In genomic region chr2:46814160-46814559, GRCh38 we compare ENCODE assay signal across 10 cellular contexts.
DNase-seq lines count a peak whose midpoint lies in the region; ATAC-seq, FAIRE-seq and TF ChIP-seq lines count a peak whose summit lies in the region.
"Had no signal": no experiment of that assay in that cellular context is flagged by ENCODE, and none has a peak within 500 bp of the region (broad histone marks: within the 10 kb centered on the region; RNA-seq: fewer than 3 reads in every experiment).

No MANE protein-coding gene starts in this region.

- dilution Hi-C loops in endothelial cell of umbilical vein (cut with MboI; ENCODE audit: extremely low pct_ligation_motif_present, low sequenced_read_pairs) = no loop called here

- H3K9ac ChIP-seq in endothelial cell of umbilical vein (replicated peaks; ENCODE audit: extremely low read depth, insufficient read depth, low read length) (peak overlapping the region; percentile 4), mesenchymal stem cell (ENCODE audit: low read length) (peak overlapping the region; percentile 71), Karpas-422 (ENCODE audit: low read length) (no peak overlapping the region)

- H2AFZ ChIP-seq in endothelial cell of umbilical vein (ENCODE audit: low read depth, low read length) (peak overlapping the region; percentile 75), mesenchymal stem cell (ENCODE audit: low read depth, low read length) (no peak overlapping the region), Karpas-422 (ENCODE audit: low read length) (no peak overlapping the region)

- no peaks in the 10 kb centered on the region for H3K9me2 ChIP-seq in Karpas-422 (replicated peaks; ENCODE audit: insufficient read depth, low read length)

- CTCF ChIA-PET in endothelial cell of umbilical vein (lab: Charles Lee) = interaction anchor here (1.0 to 4.0 kb wide), 11 partner anchors 10 to 72 kb away, joined by 4 to 21 read pairs (median 7); no protein-coding TSS in a partner anchor

- DNase-seq in endothelial cell of umbilical vein (ENCODE audit: low read depth, low spot score) = peak; percentile 95
- DNase-seq in mesenchymal stem cell = no peak
- DNase-seq in midbrain (lab: John Stamatoyannopoulos, UW) = no peak
- DNase-seq in activated CD4-positive, alpha-beta T cell treated with anti-CD3 and anti-CD28 coated beads, Interleukin-2, amount 50 U/mL, for 4 hours = no peak
- no peak for DNase-seq in NCI-H2029 (lab: John Stamatoyannopoulos, UW)
- no peak for DNase-seq in Karpas-422
- DNase-seq: activated gamma-delta T cell had no signal

- H4K91ac ChIP-seq in mesenchymal stem cell (ENCODE audit: low read length) = no peak overlapping the region

- no peaks in the 10 kb centered on the region for H4K20me1 ChIP-seq in endothelial cell of umbilical vein (replicated peaks; ENCODE audit: control insufficient read depth, extremely low read depth, insufficient read depth, low read length)
- no peaks in the 10 kb centered on the region for H4K20me1 ChIP-seq in Karpas-422 (ENCODE audit: insufficient read depth, low read depth, low read length)

- no peak overlapping the region for H2AK5ac ChIP-seq in mesenchymal stem cell (ENCODE audit: low read length, severe bottlenecking)

- H3K36me3 ChIP-seq in endothelial cell of umbilical vein (ENCODE audit: control insufficient read depth in 2 of 2, extremely low read depth in 1 of 2, insufficient read depth in 2 of 2, low read length in 2 of 2) = no peaks in the 10 kb centered on the region
- no peaks in the 10 kb centered on the region for H3K36me3 ChIP-seq in mesenchymal stem cell (ENCODE audit: control insufficient read depth in 1 of 2, insufficient read depth in 2 of 2, low read depth in 1 of 2, low read length in 2 of 2)
- H3K36me3 ChIP-seq in thymus (ENCODE audit: control insufficient read depth, insufficient read depth) = no peaks in the 10 kb centered on the region
- no peaks in the 10 kb centered on the region for H3K36me3 ChIP-seq in Karpas-422 (ENCODE audit: insufficient read depth, low read length)

- H3K9me1 ChIP-seq in endothelial cell of umbilical vein (replicated peaks; ENCODE audit: control insufficient read depth, extremely low read depth, insufficient read depth, low read length) = no peaks in the 10 kb centered on the region

- POLR2A ChIA-PET in endothelial cell of umbilical vein (lab: Charles Lee) = no interaction called here

- H3K23ac ChIP-seq in mesenchymal stem cell (ENCODE audit: low read length in 2 of 2) = no peak overlapping the region

- no peak for TF ChIP-seq CTCF in endothelial cell of umbilical vein (IDR thresholded peaks at IDR 0.05; ENCODE audit: extremely low read depth in 1 of 2, insufficient read depth in 1 of 2, low read depth in 1 of 2, low read length in 2 of 2)

- ATAC-seq in SK-N-SH treated with all-trans-retinoic acid at 6 μM for 48 hours = 0 out of 3 replicates have a peak, but pooled peaks have one; percentile 4

- BruUV-seq in endothelial cell of umbilical vein (replicated peaks; lab: Mats Ljungman, UMichigan) = no TSS peak

- H2BK15ac ChIP-seq in mesenchymal stem cell (ENCODE audit: low read depth, poor library complexity, severe bottlenecking) = no peak overlapping the region

- no peak overlapping the region for H2BK12ac ChIP-seq in mesenchymal stem cell (ENCODE audit: low read length in 2 of 2)

- H3K79me2 ChIP-seq in endothelial cell of umbilical vein (ENCODE audit: control insufficient read depth, insufficient read depth, low read length) (no peaks in the 10 kb centered on the region), Karpas-422 (ENCODE audit: low read length) (no peaks in the 10 kb centered on the region)

- no peak overlapping the region for H2BK120ac ChIP-seq in mesenchymal stem cell (ENCODE audit: low read depth, low read length)

- intact Hi-C loops in endothelial cell of umbilical vein (cut with micrococcal nuclease) = loop anchor here (2.0 to 5.0 kb wide), 3 partner anchors 33 to 73 kb away; no protein-coding TSS in a partner anchor

- no peak overlapping the region for H3K4ac ChIP-seq in mesenchymal stem cell (ENCODE audit: low read depth in 1 of 2, low read length in 2 of 2)

- H3K79me1 ChIP-seq in mesenchymal stem cell (replicated peaks; ENCODE audit: low read length, poor library complexity, severe bottlenecking) = no peaks in the 10 kb centered on the region

- no peak overlapping the region for H3K14ac ChIP-seq in mesenchymal stem cell (ENCODE audit: low read length in 2 of 2)

- FAIRE-seq in endothelial cell of umbilical vein (lab: Jason Lieb, UNC) = peak; percentile 50

- H3K4me1 ChIP-seq in endothelial cell of umbilical vein (ENCODE audit: control insufficient read depth, extremely low read depth, insufficient read depth, low read length) (peaks cover 17% of the 10 kb centered on the region), mesenchymal stem cell (ENCODE audit: control insufficient read depth, insufficient read depth, low read depth, low read length) (no peaks in the 10 kb centered on the region), thymus (ENCODE audit: control insufficient read depth, insufficient read depth, low read length) (peaks cover 2% of the 10 kb centered on the region), Karpas-422 (ENCODE audit: low read length) (no peaks in the 10 kb centered on the region)

- H3K4me3 ChIP-seq in endothelial cell of umbilical vein (replicated peaks in 1 of 3; ENCODE audit: insufficient read depth in 1 of 3, low read depth in 1 of 3, low read length in 3 of 3) (no peak overlapping the region), mesenchymal stem cell (ENCODE audit: insufficient read depth in 1 of 2, low read depth in 1 of 2, low read length in 2 of 2) (no peak overlapping the region), thymus (ENCODE audit: low read length) (no peak overlapping the region), Karpas-422 (ENCODE audit: low read length) (no peak overlapping the region)

- H3K4me2 ChIP-seq in endothelial cell of umbilical vein (ENCODE audit: insufficient read depth, low read length) = peak overlapping the region; percentile 42
- no peak overlapping the region for H3K4me2 ChIP-seq in mesenchymal stem cell (ENCODE audit: low read length, poor library complexity, severe bottlenecking)
- H3K4me2 ChIP-seq in Karpas-422 (ENCODE audit: low read depth, low read length, poor library complexity, severe bottlenecking) = no peak overlapping the region

- H3K27me3 ChIP-seq in endothelial cell of umbilical vein (ENCODE audit: control insufficient read depth in 2 of 2, insufficient read depth in 2 of 2, low read length in 2 of 2) (no peaks in the 10 kb centered on the region), mesenchymal stem cell (ENCODE audit: control insufficient read depth in 1 of 2, insufficient read depth in 1 of 2, low read length in 2 of 2) (no peaks in the 10 kb centered on the region), thymus (ENCODE audit: control insufficient read depth, insufficient read depth) (no peaks in the 10 kb centered on the region), Karpas-422 (ENCODE audit: low read length) (0 out of 2 replicates have a peak, but pooled peaks cover 2% of the 10 kb centered on the region)

- WGBS in mesenchymal stem cell = 73% methylated on average over 13 of the region's 13 CpGs
- 34% methylated on average over 13 of the region's 13 CpGs for WGBS in thymus

- H2BK5ac ChIP-seq in mesenchymal stem cell (ENCODE audit: low read depth, low read length, poor library complexity, severe bottlenecking) = no peak overlapping the region

- no peak overlapping the region for H4K8ac ChIP-seq in mesenchymal stem cell (ENCODE audit: low read length)

- no peak for TF ChIP-seq POLR2A in endothelial cell of umbilical vein (IDR thresholded peaks at IDR 0.05; ENCODE audit: low read depth, low read length)

- H3K27ac ChIP-seq in endothelial cell of umbilical vein (ENCODE audit: insufficient read depth, low read depth, low read length) (peak overlapping the region; percentile 46), mesenchymal stem cell (ENCODE audit: low read length, poor library complexity, severe bottlenecking) (no peak overlapping the region), thymus (ENCODE audit: low read depth) (peak overlapping the region; percentile 54), Karpas-422 (ENCODE audit: low read length) (no peak overlapping the region)
- H3K27ac ChIP-seq: HL-60 had no signal

- no peak overlapping the region for H3K18ac ChIP-seq in mesenchymal stem cell (ENCODE audit: low read depth in 1 of 2, low read length in 2 of 2)

- no peaks in the 10 kb centered on the region for H3K9me3 ChIP-seq in endothelial cell of umbilical vein (replicated peaks; ENCODE audit: control insufficient read depth, insufficient read depth, low read length)
- H3K9me3 ChIP-seq in mesenchymal stem cell (ENCODE audit: control insufficient read depth, low read length) = no peaks in the 10 kb centered on the region
- H3K9me3 ChIP-seq in thymus (ENCODE audit: control insufficient read depth) = no peaks in the 10 kb centered on the region
- H3K9me3 ChIP-seq in Karpas-422 (ENCODE audit: low read length) = no peaks in the 10 kb centered on the region

TF ChIP-seq in SK-N-SH treated with all-trans-retinoic acid at 6 μM for 48 hours, 23 proteins besides CTCF, POLR2A, EP300 and RAD21 (continues in another document):
- no peak for TF ChIP-seq RARB (CRISPR knock-in tag; IDR thresholded peaks at IDR 0.05)
- TF ChIP-seq ISL1 (CRISPR knock-in tag; IDR thresholded peaks at IDR 0.05) = peak; percentile 13; the same call in 1 of the 2 replicates

TF ChIP-seq in endothelial cell of umbilical vein, 7 proteins besides CTCF, POLR2A, EP300 and RAD21:
- no peak for TF ChIP-seq POLR2AphosphoS5 (IDR thresholded peaks at IDR 0.05; ENCODE audit: insufficient read depth, low read depth, low read length)
- TF ChIP-seq FOS (IDR thresholded peaks at IDR 0.05; ENCODE audit: borderline replicate concordance, insufficient read depth, low read length) = no peak
- TF ChIP-seq MYC (IDR thresholded peaks at IDR 0.05; ENCODE audit: low read depth, low read length) = no peak
- TF ChIP-seq MAX (IDR thresholded peaks at IDR 0.05; ENCODE audit: insufficient read depth, insufficient read length) = no peak
- peak; percentile 48 for TF ChIP-seq GATA2 (IDR thresholded peaks at IDR 0.05; ENCODE audit: insufficient read depth, insufficient read length, low read depth, low read length)

Comparison
In these comparisons a context has a peak if more than half of its experiments do, and no peak if none do; other contexts are left out.
1. H3K27ac ChIP-seq: peak in endothelial cell of umbilical vein (single experiment) and thymus (single experiment); none in mesenchymal stem cell (single experiment) and Karpas-422 (single experiment).